15 cellular contexts compared by ENCODE assay signal in the genomic region with DNA sequence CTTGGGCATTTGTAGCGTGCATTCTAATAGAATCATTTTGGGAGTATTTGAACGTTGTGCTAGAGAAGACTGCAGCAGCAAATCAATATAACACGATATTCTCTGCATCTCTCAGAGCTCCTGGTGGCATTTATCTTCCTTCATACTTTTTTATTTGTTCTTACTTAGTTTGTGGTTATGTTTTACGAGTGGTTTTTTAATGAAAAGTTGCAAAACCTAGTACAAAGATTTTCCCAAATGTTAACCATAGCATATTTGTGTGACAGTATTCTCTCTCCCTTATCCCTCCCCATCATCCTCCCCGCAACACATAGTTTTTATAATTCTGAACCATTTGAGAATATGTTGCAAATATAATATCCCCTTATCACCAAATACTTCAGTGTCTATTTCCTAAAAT. TPM values are rescaled to one million over a fixed set of nuclear protein-coding genes. Genes with fewer than 3 reads are reported as not detected.
DNase-seq lines count a peak whose midpoint lies in the region; ATAC-seq and TF ChIP-seq lines count a peak whose summit lies in the region.
"Had no signal": no experiment of that assay in that cellular context is flagged by ENCODE, and none has a peak within 500 bp of the region (broad histone marks: within the 10 kb centered on the region; RNA-seq: fewer than 3 reads in every experiment).

No MANE protein-coding gene starts in this region.

- H3K4me3 ChIP-seq in HL-60 (replicated peaks; ENCODE audit: insufficient read depth, low read length): no peak overlapping the region
- H3K4me3 ChIP-seq: HAP-1, lung, psoas muscle had no signal

- peaks cover 78% of the 10 kb centered on the region for H3K4me1 Mint-ChIP-seq in activated CD4-positive, alpha-beta T cell treated with anti-CD3 and anti-CD28 coated beads, Interleukin-2, amount 10 ng/mL, durations not matched to agents 24 days and 14 days
- peaks cover 72 to 78% of the 10 kb centered on the region in 2 donors for H3K4me1 Mint-ChIP-seq in natural killer cell treated with Interleukin-12 subunit alpha and Interleukin-12 subunit beta and Interleukin-15 and Interleukin-18, amount 100 ng/mL, for 72 hours (ENCODE audit: low read depth in 2 of 2)

- peak overlapping the region; percentile 77 for H3K27ac Mint-ChIP-seq in activated CD4-positive, alpha-beta T cell treated with anti-CD3 and anti-CD28 coated beads, Interleukin-2, amount 10 ng/mL, durations not matched to agents 24 days and 14 days
- H3K27ac Mint-ChIP-seq in activated naive CD4-positive, alpha-beta T cell treated with anti-CD3 and anti-CD28 coated beads, Interleukin-2, amount 50 U/mL, for 72 hours: peak overlapping the region; percentile 32 to 79
- peak overlapping the region; percentile 91 to 95 for H3K27ac Mint-ChIP-seq in natural killer cell treated with Interleukin-12 subunit alpha and Interleukin-12 subunit beta and Interleukin-15 and Interleukin-18, amount 100 ng/mL, for 72 hours

- DNase-seq in activated CD4-positive, alpha-beta T cell treated with anti-CD3 and anti-CD28 coated beads, Interleukin-2, amount 10 ng/mL, durations not matched to agents 24 days and 14 days: no peak
- no peak for DNase-seq in activated CD4-positive, alpha-beta T cell treated with anti-CD3 and anti-CD28 coated beads, Interleukin-2, amount 50 U/mL, for 1 hour
- DNase-seq in HL-60 (ENCODE audit: low read depth in 1 of 2, low spot score in 1 of 2) (no peak), NCI-H1092 treated with DMSO at 0.1 percent for 48 hours (lab: John Stamatoyannopoulos, UW) (no peak), Ammon's horn (ENCODE audit: low spot score) (no peak), NCI-H345 treated with DMSO at 0.1 percent for 48 hours (lab: John Stamatoyannopoulos, UW; ENCODE audit: unreplicated experiment) (no peak)
- DNase-seq in activated naive CD4-positive, alpha-beta T cell treated with anti-CD3 and anti-CD28 coated beads, Interleukin-2, amount 50 U/mL, for 72 hours (ENCODE audit: low spot score in 2 of 2): no peak
- DNase-seq in natural killer cell treated with Interleukin-12 subunit alpha and Interleukin-12 subunit beta and Interleukin-15 and Interleukin-18, amount 100 ng/mL, for 72 hours (ENCODE audit: low spot score): no peak
- DNase-seq: EL, NCI-H1436 treated with DMSO at 0.1 percent for 48 hours, psoas muscle, trophoblast cell had no signal

- TF ChIP-seq CTCF in HL-60 (IDR thresholded peaks at IDR 0.05; ENCODE audit: insufficient read depth, low read length): no peak

- H3K27me3 Mint-ChIP-seq in activated CD4-positive, alpha-beta T cell treated with anti-CD3 and anti-CD28 coated beads, Interleukin-2, amount 10 ng/mL, durations not matched to agents 24 days and 14 days: no peaks in the 10 kb centered on the region
- H3K27me3 Mint-ChIP-seq in natural killer cell treated with Interleukin-12 subunit alpha and Interleukin-12 subunit beta and Interleukin-15 and Interleukin-18, amount 100 ng/mL, for 72 hours: no peaks in the 10 kb centered on the region

- peaks cover 36% of the 10 kb centered on the region for H3K36me3 Mint-ChIP-seq in activated CD4-positive, alpha-beta T cell treated with anti-CD3 and anti-CD28 coated beads, Interleukin-2, amount 10 ng/mL, durations not matched to agents 24 days and 14 days (ENCODE audit: low read depth)
- H3K36me3 Mint-ChIP-seq in activated naive CD4-positive, alpha-beta T cell treated with anti-CD3 and anti-CD28 coated beads, Interleukin-2, amount 50 U/mL, for 72 hours: peaks cover 4 to 14% of the 10 kb centered on the region in 2 donors
- no peaks in the 10 kb centered on the region for H3K36me3 Mint-ChIP-seq in natural killer cell treated with Interleukin-12 subunit alpha and Interleukin-12 subunit beta and Interleukin-15 and Interleukin-18, amount 100 ng/mL, for 72 hours

- H3K27me3 ChIP-seq in HL-60 (ENCODE audit: insufficient read depth, poor library complexity, severe bottlenecking): no peaks in the 10 kb centered on the region

- intact Hi-C loops in activated CD4-positive, alpha-beta T cell treated with anti-CD3 and anti-CD28 coated beads, Interleukin-2, amount 10 ng/mL, durations not matched to agents 24 days and 14 days (cut with micrococcal nuclease): loop anchor here (2.0 kb wide), 1 partner anchor 143 kb away; no protein-coding TSS in a partner anchor

- H3K4me3 Mint-ChIP-seq in activated CD4-positive, alpha-beta T cell treated with anti-CD3 and anti-CD28 coated beads, Interleukin-2, amount 10 ng/mL, durations not matched to agents 24 days and 14 days: peak overlapping the region; percentile 59
- peak overlapping the region; percentile 80 for H3K4me3 Mint-ChIP-seq in natural killer cell treated with Interleukin-12 subunit alpha and Interleukin-12 subunit beta and Interleukin-15 and Interleukin-18, amount 100 ng/mL, for 72 hours

- peak overlapping the region; percentile 79 for H3K27ac ChIP-seq in HL-60 (replicated peaks)
- H3K27ac ChIP-seq: psoas muscle had no signal

- peaks cover 6% of the 10 kb centered on the region for H3K9me3 Mint-ChIP-seq in activated CD4-positive, alpha-beta T cell treated with anti-CD3 and anti-CD28 coated beads, Interleukin-2, amount 10 ng/mL, durations not matched to agents 24 days and 14 days
- H3K9me3 Mint-ChIP-seq in activated naive CD4-positive, alpha-beta T cell treated with anti-CD3 and anti-CD28 coated beads, Interleukin-2, amount 50 U/mL, for 72 hours: no peaks in the 10 kb centered on the region
- no peaks in the 10 kb centered on the region for H3K9me3 Mint-ChIP-seq in natural killer cell treated with Interleukin-12 subunit alpha and Interleukin-12 subunit beta and Interleukin-15 and Interleukin-18, amount 100 ng/mL, for 72 hours

- no peak for ATAC-seq in activated naive CD4-positive, alpha-beta T cell treated with anti-CD3 and anti-CD28 coated beads, Interleukin-2, amount 50 U/mL, for 72 hours
- ATAC-seq in natural killer cell treated with Interleukin-12 subunit alpha and Interleukin-12 subunit beta and Interleukin-15 and Interleukin-18, amount 100 ng/mL, for 72 hours: no peak
- ATAC-seq: psoas muscle, SK-N-SH treated with all-trans-retinoic acid at 6 μM for 48 hours had no signal

RNA-seq across cellular contexts. Expression of gene JARID2, which starts 50.4 kb away (rescaled TPM):
- total RNA-seq in activated CD4-positive, alpha-beta T cell treated with anti-CD3 and anti-CD28 coated beads, Interleukin-2, amount 10 ng/mL, durations not matched to agents 24 days and 14 days: 48.7 and 49.5 TPM in 2 replicates
- total RNA-seq in activated naive CD4-positive, alpha-beta T cell treated with anti-CD3 and anti-CD28 coated beads, Interleukin-2, amount 50 U/mL, for 72 hours: 10 to 100 TPM; 35.3 to 36.3 TPM
- 10 to 100 TPM; 28.6 to 34.9 TPM for total RNA-seq in natural killer cell treated with Interleukin-12 subunit alpha and Interleukin-12 subunit beta and Interleukin-15 and Interleukin-18, amount 100 ng/mL, for 72 hours
